8 cellular contexts compared by ENCODE assay signal in genomic region chr1:36160949-36161485, GRCh38. TPM values are rescaled to one million over a fixed set of nuclear protein-coding genes. Genes with fewer than 3 reads are reported as not detected.
DNase-seq lines count a peak whose midpoint lies in the region; ATAC-seq and TF ChIP-seq lines count a peak whose summit lies in the region.

No MANE protein-coding gene starts in this region.

- peak; percentile 50 for TF ChIP-seq CTCF in osteocyte (IDR thresholded peaks at IDR 0.05)

- H3K27ac Mint-ChIP-seq in activated naive CD4-positive, alpha-beta T cell treated with anti-CD3 and anti-CD28 coated beads, Interleukin-2, amount 50 U/mL, for 24 hours, result peak overlapping the region; percentile 98
- H3K27ac Mint-ChIP-seq in osteocyte (ENCODE audit: unreplicated experiment), result peak overlapping the region; percentile 89

- no peaks in the 10 kb centered on the region for H3K9me3 Mint-ChIP-seq in activated naive CD4-positive, alpha-beta T cell treated with anti-CD3 and anti-CD28 coated beads, Interleukin-2, amount 50 U/mL, for 24 hours
- no peaks in the 10 kb centered on the region for H3K9me3 Mint-ChIP-seq in osteocyte (ENCODE audit: unreplicated experiment)

- peaks cover 71% of the 10 kb centered on the region for H3K4me1 Mint-ChIP-seq in activated naive CD4-positive, alpha-beta T cell treated with anti-CD3 and anti-CD28 coated beads, Interleukin-2, amount 50 U/mL, for 24 hours
- peaks cover 61% of the 10 kb centered on the region for H3K4me1 Mint-ChIP-seq in osteocyte (ENCODE audit: unreplicated experiment)

- peak overlapping the region; percentile 88 for H3K4me3 Mint-ChIP-seq in activated naive CD4-positive, alpha-beta T cell treated with anti-CD3 and anti-CD28 coated beads, Interleukin-2, amount 50 U/mL, for 24 hours
- H3K4me3 Mint-ChIP-seq in osteocyte (ENCODE audit: unreplicated experiment), result peak overlapping the region; percentile 74

- DNase-seq in AG20443 (ENCODE audit: low spot score) (peak; percentile 85), SHP77 (lab: John Stamatoyannopoulos, UW) (peak; percentile 34 to 70), head of caudate nucleus (peak in 33 of 42 donors; percentile 24 to 81 (median 60)), osteocyte (ENCODE audit: extremely low spot score, unreplicated experiment) (no peak)

- no peaks in the 10 kb centered on the region for H3K27me3 Mint-ChIP-seq in activated naive CD4-positive, alpha-beta T cell treated with anti-CD3 and anti-CD28 coated beads, Interleukin-2, amount 50 U/mL, for 24 hours
- H3K27me3 Mint-ChIP-seq in osteocyte (ENCODE audit: unreplicated experiment), result no peaks in the 10 kb centered on the region

- ATAC-seq in GM21619 (IDR thresholded peaks at IDR 0.05; ENCODE audit: unreplicated experiment) (peak; percentile 38), HG02763 (IDR thresholded peaks at IDR 0.05; ENCODE audit: unreplicated experiment) (no peak), GM21390 (IDR thresholded peaks at IDR 0.05; ENCODE audit: unreplicated experiment) (no peak)

- H3K36me3 Mint-ChIP-seq in activated naive CD4-positive, alpha-beta T cell treated with anti-CD3 and anti-CD28 coated beads, Interleukin-2, amount 50 U/mL, for 24 hours, result peaks cover 8% of the 10 kb centered on the region
- H3K36me3 Mint-ChIP-seq in osteocyte (ENCODE audit: unreplicated experiment), result peaks cover 8% of the 10 kb centered on the region

- intact Hi-C loops in head of caudate nucleus (cut with DNase I), result no loop called here

RNA-seq across cellular contexts. Expression of gene MAP7D1, which starts 5.1 kb away (rescaled TPM):
- 157 and 163 TPM in 2 replicates for total RNA-seq in osteocyte

RNA-seq across cellular contexts. Expression of gene TRAPPC3, which starts 11.7 kb away (rescaled TPM):
- 68.9 and 72.4 TPM in 2 replicates for total RNA-seq in osteocyte

RNA-seq across cellular contexts. Expression of gene COL8A2, which starts 36.0 kb away (rescaled TPM):
- total RNA-seq in osteocyte, result 8.2 and 10.1 TPM in 2 replicates
